Comparison of ENCODE assay signal across 22 cellular contexts in the genomic region with DNA sequence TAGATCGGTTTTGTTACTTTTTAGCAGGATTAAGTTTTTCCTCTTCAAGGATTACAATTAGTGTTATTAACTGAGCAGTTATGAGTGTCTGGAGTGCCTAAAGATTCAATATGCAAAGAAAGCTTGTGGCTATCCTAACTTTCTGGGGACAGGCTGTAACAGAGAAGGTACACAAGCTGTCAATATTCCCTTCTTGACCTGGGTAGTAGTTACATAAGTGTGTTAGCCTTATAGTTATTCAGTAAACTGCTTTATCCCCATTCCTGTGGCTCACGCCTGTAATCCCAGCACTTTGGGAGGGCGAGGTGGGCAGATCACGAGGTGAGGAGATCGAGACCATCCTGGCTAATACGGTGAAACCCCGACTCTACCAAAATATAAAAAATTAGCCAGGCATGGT.
"Had no signal": no experiment of that assay in that cellular context is flagged by ENCODE, and none has a peak within 500 bp of the region (broad histone marks: within the 10 kb centered on the region; RNA-seq: fewer than 3 reads in every experiment).

No MANE protein-coding gene starts in this region.

- H3K4me1 ChIP-seq: foreskin keratinocyte, left lung, lower lobe of right lung had no signal

- H3K27ac Mint-ChIP-seq: immature natural killer cell had no signal

- ATAC-seq: foreskin keratinocyte; gastroesophageal sphincter; heart left ventricle; left colon; left lung; left ventricle myocardium superior; lower lobe of right lung; naive thymus-derived CD4-positive, alpha-beta T cell had no signal

- H3K9me3 ChIP-seq: esophagus muscularis mucosa, gastroesophageal sphincter, heart left ventricle, left lung, lower lobe of right lung had no signal

- H3K27ac ChIP-seq: coronary artery, dorsolateral prefrontal cortex, esophagus muscularis mucosa, foreskin keratinocyte, gastroesophageal sphincter, heart left ventricle, hepatocyte, left lung, lower lobe of right lung had no signal

- H3K4me3 Mint-ChIP-seq: immature natural killer cell; naive thymus-derived CD4-positive, alpha-beta T cell had no signal

- DNase-seq: dermis blood vessel endothelial cell; dorsolateral prefrontal cortex; effector CD4-positive, alpha-beta T cell; effector memory CD4-positive, alpha-beta T cell; foreskin keratinocyte; heart left ventricle; hypothalamus; immature natural killer cell; islet precursor cell; kidney; kidney glomerular epithelial cell; left colon; left lung; left ventricle myocardium superior; lower lobe of right lung; mesendoderm; midbrain; naive thymus-derived CD4-positive, alpha-beta T cell had no signal

- H3K27me3 ChIP-seq: dorsolateral prefrontal cortex, esophagus muscularis mucosa, foreskin keratinocyte, gastroesophageal sphincter, heart left ventricle, hepatocyte, left lung had no signal

- H3K9me3 Mint-ChIP-seq: immature natural killer cell; naive thymus-derived CD4-positive, alpha-beta T cell had no signal

- H3K27me3 Mint-ChIP-seq: naive thymus-derived CD4-positive, alpha-beta T cell had no signal

- H3K4me3 ChIP-seq: coronary artery, dorsolateral prefrontal cortex, esophagus muscularis mucosa, gastroesophageal sphincter, heart left ventricle, hepatocyte, left lung, lower lobe of right lung had no signal
